9 cellular contexts compared by ENCODE assay signal in genomic region chr12:102480401-102480800, GRCh38. TPM values are rescaled to one million over a fixed set of nuclear protein-coding genes. Genes with fewer than 3 reads are reported as not detected.
A peak's percentile ranks its signal among the peaks of the same experiment; 100 is the strongest.
DNase-seq lines count a peak whose midpoint lies in the region; ATAC-seq and TF ChIP-seq lines count a peak whose summit lies in the region.
"Had no signal": no experiment of that assay in that cellular context is flagged by ENCODE, and none has a peak within 500 bp of the region (broad histone marks: within the 10 kb centered on the region; RNA-seq: fewer than 3 reads in every experiment).

IGF1 (minus strand) TSS chr12:102480563; CDS start chr12:102480381, 182 bp downstream.

- no peaks in the 10 kb centered on the region for H3K9me3 Mint-ChIP-seq in endodermal cell

- no peaks in the 10 kb centered on the region for H3K36me3 Mint-ChIP-seq in endodermal cell (ENCODE audit: low read depth)

- H3K27me3 Mint-ChIP-seq in endodermal cell (ENCODE audit: insufficient read depth) = peaks cover 2% of the 10 kb centered on the region

- peak; percentile 34 for TF ChIP-seq CTCF in AG09309 (IDR thresholded peaks at IDR 0.05; ENCODE audit: control insufficient read depth, insufficient read depth, low read depth, low read length, missing control alignments)
- peak; percentile 38 for TF ChIP-seq CTCF in endodermal cell (conservative IDR thresholded peaks at IDR 0.05)

- H3K9me3 ChIP-seq in endodermal cell (ENCODE audit: control insufficient read depth, low read length) (no peaks in the 10 kb centered on the region), muscle layer of colon (ENCODE audit: low read length) (no peaks in the 10 kb centered on the region)

- ATAC-seq in HG03139 (IDR thresholded peaks at IDR 0.05; ENCODE audit: unreplicated experiment) (no peak), HG03039 (IDR thresholded peaks at IDR 0.05; ENCODE audit: unreplicated experiment) (no peak)

- H3K27ac ChIP-seq in endodermal cell (ENCODE audit: low read depth, low read length) (no peak within 1 kb of the TSS), muscle layer of colon (ENCODE audit: low read depth, low read length) (no peak within 1 kb of the TSS)
- H3K27ac ChIP-seq: HL-60 had no signal

- H3K9ac ChIP-seq in endodermal cell (ENCODE audit: extremely low read depth, low read length, poor library complexity, severe bottlenecking) = no peak within 1 kb of the TSS
- no peak within 1 kb of the TSS for H3K9ac ChIP-seq in muscle layer of colon (ENCODE audit: low read length)

- H3K4me3 ChIP-seq in AG09309 (ENCODE audit: control insufficient read depth, low read depth, low read length) (no peak within 1 kb of the TSS), endodermal cell (ENCODE audit: low read length) (no peak within 1 kb of the TSS), muscle layer of colon (ENCODE audit: low read depth in 1 of 2, low read length in 2 of 2) (peak within 1 kb of the TSS; percentile 11 to 53)

- H3K4me1 ChIP-seq in endodermal cell (ENCODE audit: control insufficient read depth, insufficient read depth, low read length) = peaks cover 10% of the 10 kb centered on the region
- H3K4me1 ChIP-seq in muscle layer of colon (ENCODE audit: insufficient read depth, low read length) = peaks cover 15% of the 10 kb centered on the region

- H3K27me3 ChIP-seq in endodermal cell (ENCODE audit: control insufficient read depth, insufficient read depth, low read length, poor library complexity, severe bottlenecking) = no peaks in the 10 kb centered on the region
- no peaks in the 10 kb centered on the region for H3K27me3 ChIP-seq in muscle layer of colon (ENCODE audit: control insufficient read depth in 1 of 2, insufficient read depth in 2 of 2, low read length in 2 of 2)

- DNase-seq in AG09309 (ENCODE audit: low read depth) (no peak), NCI-H1694 treated with DMSO at 0.1 percent for 48 hours (lab: John Stamatoyannopoulos, UW) (peak; percentile 12), endodermal cell (no peak), NCI-H2029 treated with DMSO at 0.1 percent for 48 hours (lab: John Stamatoyannopoulos, UW) (no peak)
- no peak for DNase-seq in stimulated activated CD4-positive, alpha-beta T cell treated with anti-CD3 and anti-CD28 coated beads, Interleukin-15, amount 100 ng/mL, for 24 hours

- no peak within 1 kb of the TSS for H3K27ac Mint-ChIP-seq in endodermal cell

- H3K36me3 ChIP-seq in endodermal cell (ENCODE audit: control insufficient read depth, insufficient read depth, low read length) = no peaks in the 10 kb centered on the region
- H3K36me3 ChIP-seq in muscle layer of colon (ENCODE audit: insufficient read depth, low read length) = no peaks in the 10 kb centered on the region

- peaks cover 11% of the 10 kb centered on the region for H3K4me1 Mint-ChIP-seq in endodermal cell

- WGBS in endodermal cell (ENCODE audit: insufficient coverage in 1 of 2, insufficient read length in 1 of 2), 2 experiments = 88 to 100% methylated on average over 1 to 2 of the region's 2 CpGs

- no peak within 1 kb of the TSS for H3K4me3 Mint-ChIP-seq in endodermal cell

RNA-seq across cellular contexts. Expression of gene IGF1, which starts in this region (rescaled TPM):
- not detected for total RNA-seq in endodermal cell
- 0.82 TPM for polyA plus RNA-seq in endodermal cell (2013, experiment 1 of 2)
- 0.50 TPM for polyA plus RNA-seq in endodermal cell (2013, experiment 2 of 2)

Comparison
In these comparisons a context has a peak if more than half of its experiments do, and no peak if none do; other contexts are left out.
1. H3K4me3 ChIP-seq: peak in muscle layer of colon (2 of 2); none in AG09309 (single experiment) and endodermal cell (single experiment).